In genomic region chr16:78667675-78668074, GRCh38 we compare ENCODE assay signal across 1 cellular context.
A peak's percentile ranks its signal among the peaks of the same experiment; 100 is the strongest.
TF ChIP-seq lines count a peak whose summit lies in the region.

No MANE protein-coding gene starts in this region.

TF ChIP-seq in HepG2, 621 proteins besides CTCF, POLR2A, EP300 and RAD21:
- TF ChIP-seq RFX5 (IDR thresholded peaks at IDR 0.05; ENCODE audit: low read depth, low read length) (peak; percentile 76), ZSCAN21 (CRISPR knock-in tag; IDR thresholded peaks at IDR 0.05; ENCODE audit: borderline replicate concordance) (no peak)
